In genomic region chr21:15809065-15809464, GRCh38 we compare ENCODE assay signal across 18 cellular contexts.
DNase-seq lines count a peak whose midpoint lies in the region; ATAC-seq, FAIRE-seq and TF ChIP-seq lines count a peak whose summit lies in the region.
"Had no signal": no experiment of that assay in that cellular context is flagged by ENCODE, and none has a peak within 500 bp of the region (broad histone marks: within the 10 kb centered on the region; RNA-seq: fewer than 3 reads in every experiment).

No MANE protein-coding gene starts in this region.

- H3K9me3 Mint-ChIP-seq in CD14-positive monocyte (peaks cover 0 to 13% (median 12%) of the 10 kb centered on the region in 7 donors), WTC11 (peaks cover 15% of the 10 kb centered on the region)

- WGBS in psoas muscle, 3 donors, result 35 to 42% (median 35%) methylated on average over 7 of the region's 7 CpGs

- intact Hi-C loops in CD14-positive monocyte (cut with micrococcal nuclease) (no loop called here), psoas muscle (cut with DNase I) (loop anchor here in 1 of 2 donors (5.0 kb wide), 1 partner anchor 77 kb away; no protein-coding TSS in a partner anchor)

- H3K27ac Mint-ChIP-seq in CD14-positive monocyte (peak overlapping the region in 5 of 7 donors; percentile 2 to 70 (median 40)), WTC11 (peak overlapping the region; percentile 63)
- H3K27ac Mint-ChIP-seq: IgD-negative memory B cell had no signal

- no peaks in the 10 kb centered on the region for H3K9me3 ChIP-seq in psoas muscle
- H3K9me3 ChIP-seq: SJSA1 had no signal

- peak; percentile 48 for FAIRE-seq in H54 (lab: Jason Lieb, UNC)
- FAIRE-seq: GM12878, RCC 7860 had no signal

- H3K27me3 ChIP-seq in psoas muscle (ENCODE audit: insufficient read depth in 3 of 3, low read length in 2 of 3), result no peaks in the 10 kb centered on the region
- H3K27me3 ChIP-seq: SJSA1 had no signal

- TF ChIP-seq POLR2A in H54 (IDR thresholded peaks at IDR 0.05; ENCODE audit: low read depth, low read length), result no peak

- ATAC-seq in WTC11 (no peak), psoas muscle (peak; percentile 85 to 90 (median 88)), HG03565 (IDR thresholded peaks at IDR 0.05; ENCODE audit: unreplicated experiment) (no peak)
- ATAC-seq: GM12878, Right ventricle myocardium inferior had no signal

- CTCF ChIA-PET in WTC11 (lab: Charles Lee), result no interaction called here

- POLR2A ChIA-PET in WTC11 (lab: Charles Lee), result no interaction called here

- DNase-seq in CD14-positive monocyte (ENCODE audit: low spot score), result no peak
- DNase-seq in H54 (ENCODE audit: insufficient read length, low spot score), result no peak
- no peak for DNase-seq in WTC11 (ENCODE audit: low spot score)
- no peak for DNase-seq in psoas muscle
- DNase-seq in DMS79 treated with DMSO at 0.1 percent for 48 hours (lab: John Stamatoyannopoulos, UW), result no peak
- DNase-seq in activated CD4-positive, CD25-positive, alpha-beta regulatory T cell treated with anti-CD3 and anti-CD28 coated beads, Interleukin-2, amount 50 U/mL, for 72 hours, result no peak
- DNase-seq: DND-41, GM23248, NCI-H345, SW 1271 had no signal

- H3K4me1 ChIP-seq in psoas muscle, result peaks cover 37% of the 10 kb centered on the region
- H3K4me1 ChIP-seq: HAP-1, SJSA1 had no signal

- H3K4me1 Mint-ChIP-seq in CD14-positive monocyte, result peaks cover 15% of the 10 kb centered on the region
- peaks cover 17% of the 10 kb centered on the region for H3K4me1 Mint-ChIP-seq in WTC11

- H3K36me3 Mint-ChIP-seq in CD14-positive monocyte (peaks cover 47 to 76% of the 10 kb centered on the region in 2 donors), WTC11 (peaks cover 37% of the 10 kb centered on the region)

- H3K27ac ChIP-seq in psoas muscle, result peak overlapping the region; percentile 72
- H3K27ac ChIP-seq: C4-2B, GM23248, SJSA1 had no signal

- H3K36me3 ChIP-seq in psoas muscle (ENCODE audit: insufficient read depth in 1 of 2, low read depth in 1 of 2), result peaks cover 0 to 11% of the 10 kb centered on the region in 2 donors

- H3K4me3 Mint-ChIP-seq in CD14-positive monocyte (no peak overlapping the region), WTC11 (no peak overlapping the region)
- H3K4me3 Mint-ChIP-seq: IgD-negative memory B cell had no signal

- H3K4me3 ChIP-seq in psoas muscle, result peak overlapping the region; percentile 42
- H3K4me3 ChIP-seq: GM12878, GM23248, HAP-1, SJSA1 had no signal

- no peaks in the 10 kb centered on the region for H3K27me3 Mint-ChIP-seq in CD14-positive monocyte (ENCODE audit: low read depth in 3 of 3)
- no peaks in the 10 kb centered on the region for H3K27me3 Mint-ChIP-seq in WTC11 (ENCODE audit: low read depth)
- H3K27me3 Mint-ChIP-seq: IgD-negative memory B cell had no signal

- TF ChIP-seq CTCF in CD14-positive monocyte (IDR thresholded peaks at IDR 0.05) (no peak), WTC11 (IDR thresholded peaks at IDR 0.05) (no peak), psoas muscle (IDR thresholded peaks at IDR 0.05) (no peak)

TF ChIP-seq in WTC11, 78 proteins besides CTCF, POLR2A, EP300 and RAD21:
- TF ChIP-seq FOXK1 (CRISPR knock-in tag; IDR thresholded peaks at IDR 0.05) (no peak), JAZF1 (CRISPR knock-in tag; IDR thresholded peaks at IDR 0.05) (no peak), ZNF121 (CRISPR knock-in tag; IDR thresholded peaks at IDR 0.05) (no peak), E2F5 (CRISPR knock-in tag; IDR thresholded peaks at IDR 0.05) (no peak), ATF3 (CRISPR knock-in tag; conservative IDR thresholded peaks at IDR 0.05) (no peak), ZSCAN18 (CRISPR knock-in tag; IDR thresholded peaks at IDR 0.05) (no peak), JUN (CRISPR knock-in tag; IDR thresholded peaks at IDR 0.05) (no peak), NFE2L1 (CRISPR knock-in tag; IDR thresholded peaks at IDR 0.05) (no peak), STAT6 (CRISPR knock-in tag; conservative IDR thresholded peaks at IDR 0.05; ENCODE audit: low read depth) (no peak), FOXJ3 (CRISPR knock-in tag; IDR thresholded peaks at IDR 0.05; ENCODE audit: borderline replicate concordance) (no peak), ZNF281 (CRISPR knock-in tag; IDR thresholded peaks at IDR 0.05) (no peak), CDX4 (CRISPR knock-in tag; IDR thresholded peaks at IDR 0.05; ENCODE audit: borderline replicate concordance) (no peak), SMAD4 (CRISPR knock-in tag; IDR thresholded peaks at IDR 0.05) (no peak), NFYB (CRISPR knock-in tag; conservative IDR thresholded peaks at IDR 0.05; ENCODE audit: low read depth) (no peak), ZNF263 (CRISPR knock-in tag; IDR thresholded peaks at IDR 0.05; ENCODE audit: low read depth) (no peak), GTF2I (CRISPR knock-in tag; conservative IDR thresholded peaks at IDR 0.05) (no peak)

Comparison
In these comparisons a context has a peak if more than half of its experiments do, and no peak if none do; other contexts are left out.
1. ATAC-seq: peak in psoas muscle (4 of 4); none in WTC11 (single experiment) and HG03565 (single experiment).